8 cellular contexts compared by ENCODE assay signal in genomic region chr20:59042151-59042795, GRCh38. TPM values are rescaled to one million over a fixed set of nuclear protein-coding genes. Genes with fewer than 3 reads are reported as not detected.
DNase-seq lines count a peak whose midpoint lies in the region; ATAC-seq and FAIRE-seq lines count a peak whose summit lies in the region.

TSS of gene PRELID3B (minus strand) at chr20:59042786. CDS start at chr20:59042730, 56 bp downstream.

- ATAC-seq in GM21367 (IDR thresholded peaks at IDR 0.05; ENCODE audit: unreplicated experiment) (peak; percentile 25), HG03571 (IDR thresholded peaks at IDR 0.05; ENCODE audit: unreplicated experiment) (peak; percentile 23)

- H3K27ac Mint-ChIP-seq in activated CD4-positive, alpha-beta memory T cell treated with anti-CD3 and anti-CD28 coated beads for 36 hours = peak within 1 kb of the TSS; percentile 88

- peak within 1 kb of the TSS; percentile 92 for H3K4me3 Mint-ChIP-seq in activated CD4-positive, alpha-beta memory T cell treated with anti-CD3 and anti-CD28 coated beads for 36 hours

- POLR2A ChIA-PET in activated CD4-positive, alpha-beta memory T cell treated with anti-CD3 and anti-CD28 coated beads for 36 hours (lab: Charles Lee) = interaction anchor here (0.9 to 3.9 kb wide), 5 partner anchors 10 to 153 kb away, joined by 3 to 36 read pairs (median 5); partner anchors contain the start of gene ATP5F1E

- no peak for FAIRE-seq in frontal cortex (lab: Jason Lieb, UNC)

- no peaks in the 10 kb centered on the region for H3K27me3 Mint-ChIP-seq in activated CD4-positive, alpha-beta memory T cell treated with anti-CD3 and anti-CD28 coated beads for 36 hours

- peak; percentile 24 for DNase-seq in NCI-H2107 treated with DMSO at 0.1 percent for 48 hours (lab: John Stamatoyannopoulos, UW; ENCODE audit: unreplicated experiment)
- DNase-seq in NCI-H2107 (lab: John Stamatoyannopoulos, UW) = no peak
- no peak for DNase-seq in activated CD4-positive, alpha-beta memory T cell treated with anti-CD3 and anti-CD28 coated beads for 36 hours
- peak in 1 of 2 donors; percentile 26 for DNase-seq in frontal cortex (ENCODE audit: low spot score in 2 of 2)
- DNase-seq in occipital lobe (lab: John Stamatoyannopoulos, UW) = no peak
- no peak for DNase-seq in iPS-NIHi11 (ENCODE audit: low spot score)

- CTCF ChIA-PET in activated CD4-positive, alpha-beta memory T cell treated with anti-CD3 and anti-CD28 coated beads for 36 hours (lab: Charles Lee) = interaction anchor here (1.7 kb wide), 1 partner anchor 80 kb away, joined by 4 read pairs; no protein-coding TSS in a partner anchor

- intact Hi-C loops in activated CD4-positive, alpha-beta memory T cell treated with anti-CD3 and anti-CD28 coated beads for 36 hours (cut with micrococcal nuclease) = loop anchor here (1.0 to 2.0 kb wide), 3 partner anchors 10 to 123 kb away; partner anchors contain the start of genes ATP5F1E and NELFCD

- H3K4me1 Mint-ChIP-seq in activated CD4-positive, alpha-beta memory T cell treated with anti-CD3 and anti-CD28 coated beads for 36 hours (ENCODE audit: low read depth) = peaks cover 55% of the 10 kb centered on the region

- H3K9me3 Mint-ChIP-seq in activated CD4-positive, alpha-beta memory T cell treated with anti-CD3 and anti-CD28 coated beads for 36 hours = no peaks in the 10 kb centered on the region

- peaks cover 28% of the 10 kb centered on the region for H3K36me3 Mint-ChIP-seq in activated CD4-positive, alpha-beta memory T cell treated with anti-CD3 and anti-CD28 coated beads for 36 hours

RNA-seq across cellular contexts. Expression of gene PRELID3B, which starts in this region (rescaled TPM):
- 100 to 1,000 TPM; 148 to 151 TPM for total RNA-seq in activated CD4-positive, alpha-beta memory T cell treated with anti-CD3 and anti-CD28 coated beads for 36 hours
- total RNA-seq in frontal cortex = 68.9 TPM
- total RNA-seq in occipital lobe = 61.3 TPM
